19 cellular contexts compared by ENCODE assay signal in the genomic region with DNA sequence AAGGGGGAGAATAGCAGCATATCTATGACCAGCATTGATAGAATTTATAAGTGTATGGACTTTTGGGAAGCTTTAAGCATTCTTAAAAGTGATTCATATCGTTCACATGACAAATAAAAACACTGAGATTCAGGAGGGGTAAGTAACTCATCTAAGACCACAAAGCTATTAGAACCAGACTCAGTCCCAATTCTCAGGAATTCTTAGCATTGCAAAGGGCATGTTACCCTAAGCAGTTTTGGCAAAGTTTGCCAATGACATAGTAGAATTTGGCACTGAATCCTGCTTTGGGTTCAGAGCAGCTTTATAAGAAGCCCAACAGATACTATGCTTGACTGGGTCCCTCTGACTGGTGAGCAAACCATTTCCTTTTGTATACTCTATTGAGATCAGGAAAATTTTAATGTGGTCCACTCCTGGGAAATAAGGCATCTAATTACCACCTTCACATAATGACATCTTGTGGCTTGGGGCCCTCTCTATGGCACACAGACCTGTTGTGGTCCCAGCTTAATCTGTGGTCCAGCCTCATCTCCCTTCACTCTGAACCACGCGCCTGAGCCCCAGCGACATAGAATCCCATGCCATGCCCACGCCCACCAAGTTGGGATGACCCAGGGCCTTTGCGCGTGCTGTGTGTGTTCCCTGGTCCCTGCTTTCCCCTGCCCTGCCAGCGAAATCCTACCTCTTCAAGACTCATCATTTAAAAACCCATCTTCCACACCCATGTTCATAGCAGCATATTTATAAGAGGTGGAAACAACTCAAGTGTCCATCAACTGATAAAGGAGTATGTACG.
A peak's percentile ranks its signal among the peaks of the same experiment; 100 is the strongest.
DNase-seq lines count a peak whose midpoint lies in the region; ATAC-seq and TF ChIP-seq lines count a peak whose summit lies in the region.
"Had no signal": no experiment of that assay in that cellular context is flagged by ENCODE, and none has a peak within 500 bp of the region (broad histone marks: within the 10 kb centered on the region; RNA-seq: fewer than 3 reads in every experiment).

No MANE protein-coding gene starts in this region.

- CTCF ChIA-PET in AG04449 (lab: Yijun Ruan, JAX): no interaction called here

- POLR2A ChIA-PET in AG04449 (lab: Yijun Ruan, JAX): interaction anchor here (0.6 to 0.9 kb wide), 2 partner anchors 24 to 35 kb away, joined by 3 read pairs; no protein-coding TSS in a partner anchor

- ATAC-seq in HG03469 (IDR thresholded peaks at IDR 0.05; ENCODE audit: unreplicated experiment): no peak
- ATAC-seq in GM18861 (IDR thresholded peaks at IDR 0.05; ENCODE audit: unreplicated experiment): no peak
- no peak for ATAC-seq in GM19328 (IDR thresholded peaks at IDR 0.05; ENCODE audit: unreplicated experiment)
- ATAC-seq: esophagus mucosa had no signal

- in situ Hi-C loops in brain microvascular endothelial cell (cut with HindIII; ENCODE audit: low pct_ligation_motif_present, low sequenced_read_pairs): no loop called here

- no peak overlapping the region for H3K4me3 ChIP-seq in AG04449 (ENCODE audit: low read depth, low read length)
- no peak overlapping the region for H3K4me3 ChIP-seq in brain microvascular endothelial cell (ENCODE audit: low read depth, low read length)
- H3K4me3 ChIP-seq: PC-9 had no signal

- H3K36me3 ChIP-seq in brain microvascular endothelial cell (replicated peaks): no peaks in the 10 kb centered on the region
- H3K36me3 ChIP-seq: BE2C had no signal

- no peak for TF ChIP-seq CTCF in AG04449 (IDR thresholded peaks at IDR 0.05; ENCODE audit: insufficient read depth, low read length, missing control alignments)
- TF ChIP-seq CTCF in brain microvascular endothelial cell (IDR thresholded peaks at IDR 0.05; ENCODE audit: low read depth, low read length, missing control alignments): no peak

- DNase-seq in AG04449 (ENCODE audit: low read depth, low spot score) (peak; percentile 100), HCEC 1CT (peak; percentile 40), brain microvascular endothelial cell (peak; percentile 85), kidney glomerular epithelial cell (lab: John Stamatoyannopoulos, UW) (peak; percentile 64), DMS 273 treated with DMSO at 0.1 percent for 48 hours (lab: John Stamatoyannopoulos, UW) (no peak)
- DNase-seq: activated B cell treated with CpG ODN at 0.5 μM for 24 hours; activated CD8-positive, alpha-beta memory T cell treated with anti-CD3 and anti-CD28 coated beads, Interleukin-2, amount 50 U/mL, for 4 hours; BE2C; KG1; mesendoderm; NCI-H1436 treated with DMSO at 0.1 percent for 48 hours; PC-9; stimulated activated CD4-positive, alpha-beta T cell treated with anti-CD3 and anti-CD28 coated beads, Interleukin-12 subunit alpha, Interleukin-12 subunit beta, amount 100 ng/mL, for 4 hours; substantia nigra; SW 1271 had no signal

- peak overlapping the region; percentile 12 for H3K27ac ChIP-seq in brain microvascular endothelial cell
- H3K27ac ChIP-seq: PC-9 had no signal

- no peaks in the 10 kb centered on the region for H3K27me3 ChIP-seq in brain microvascular endothelial cell (replicated peaks)
- H3K27me3 ChIP-seq: BE2C had no signal
